Comparison of ENCODE assay signal across 8 cellular contexts in the genomic region with DNA sequence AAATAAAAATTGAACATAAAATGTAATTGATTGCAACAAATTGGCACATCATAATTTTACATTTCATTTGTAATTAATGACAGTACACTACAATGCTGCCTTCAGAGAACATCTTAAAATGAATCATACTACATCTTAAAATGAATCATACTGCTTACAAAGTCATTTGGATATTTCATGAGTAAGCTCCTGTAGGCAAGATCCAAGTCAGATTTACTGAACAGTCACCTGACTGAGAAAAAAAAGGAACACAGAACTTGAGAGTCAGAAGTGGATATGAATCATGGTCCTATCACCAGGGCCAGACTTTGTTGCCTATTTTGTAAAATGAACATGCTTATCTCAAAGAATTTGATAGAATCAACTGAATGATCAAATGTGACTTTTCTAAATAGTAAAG. TPM values are rescaled to one million over a fixed set of nuclear protein-coding genes. Genes with fewer than 3 reads are reported as not detected.
DNase-seq lines count a peak whose midpoint lies in the region; ATAC-seq and TF ChIP-seq lines count a peak whose summit lies in the region.

No MANE protein-coding gene starts in this region.

- no peak for ATAC-seq in CD4-positive, alpha-beta T cell (ENCODE audit: poor library complexity)
- peak; percentile 73 for ATAC-seq in GM21717 (IDR thresholded peaks at IDR 0.05; ENCODE audit: unreplicated experiment)

- no peak for DNase-seq in CD4-positive, alpha-beta T cell
- DNase-seq in NOMO-1 treated with DMSO at 0.1 percent for 48 hours (lab: John Stamatoyannopoulos, UW; ENCODE audit: unreplicated experiment) (peak; percentile 70), fibroblast of gingiva (ENCODE audit: low read depth) (peak; percentile 74), D341Med (ENCODE audit: low spot score) (no peak), NCI-H2029 treated with DMSO at 0.1 percent for 48 hours (lab: John Stamatoyannopoulos, UW) (no peak), NCI-H2029 (lab: John Stamatoyannopoulos, UW) (no peak)
- no peak for DNase-seq in activated CD4-positive, alpha-beta T cell treated with anti-CD3 and anti-CD28 coated beads for 48 hours

- peak overlapping the region; percentile 43 for H3K27ac Mint-ChIP-seq in CD4-positive, alpha-beta T cell

- no peak for TF ChIP-seq CTCF in CD4-positive, alpha-beta T cell (IDR thresholded peaks at IDR 0.05)

- H3K36me3 Mint-ChIP-seq in CD4-positive, alpha-beta T cell (ENCODE audit: low read depth), result peaks cover 75% of the 10 kb centered on the region

- no peaks in the 10 kb centered on the region for H3K27me3 ChIP-seq in CD4-positive, alpha-beta T cell (ENCODE audit: control insufficient read depth, insufficient read depth, low read length)

- CTCF ChIA-PET in CD4-positive, alpha-beta T cell (lab: Charles Lee), result no interaction called here

- POLR2A ChIA-PET in CD4-positive, alpha-beta T cell (lab: Charles Lee), result no interaction called here

- intact Hi-C loops in CD4-positive, alpha-beta T cell (cut with DNase I, micrococcal nuclease), result no loop called here

- H3K4me1 Mint-ChIP-seq in CD4-positive, alpha-beta T cell (ENCODE audit: low read depth), result peaks cover 13% of the 10 kb centered on the region

- no peak overlapping the region for H3K4me3 Mint-ChIP-seq in CD4-positive, alpha-beta T cell

- H3K9me3 Mint-ChIP-seq in CD4-positive, alpha-beta T cell, result no peaks in the 10 kb centered on the region

- H3K9me3 ChIP-seq in CD4-positive, alpha-beta T cell (ENCODE audit: control insufficient read depth, low read length), result no peaks in the 10 kb centered on the region

- no peaks in the 10 kb centered on the region for H3K27me3 Mint-ChIP-seq in CD4-positive, alpha-beta T cell

- no peak overlapping the region for H3K27ac ChIP-seq in CD4-positive, alpha-beta T cell (ENCODE audit: low read depth, low read length)

RNA-seq across cellular contexts. Expression of gene FBLN5, which starts 32.7 kb away (rescaled TPM):
- total RNA-seq in CD4-positive, alpha-beta T cell, result 1 to 10 TPM; 1.2 to 1.5 TPM

RNA-seq across cellular contexts. Expression of gene TRIP11, which starts 59.7 kb away (rescaled TPM):
- 10 to 100 TPM; 30.0 to 31.2 TPM for total RNA-seq in CD4-positive, alpha-beta T cell

Comparison
In these comparisons a context has a peak if more than half of its experiments do, and no peak if none do; other contexts are left out.
1. DNase-seq: peak in NOMO-1 treated with DMSO at 0.1 percent for 48 hours (single experiment) and fibroblast of gingiva (single experiment); none in CD4-positive, alpha-beta T cell (0 of 10), D341Med (single experiment), NCI-H2029 treated with DMSO at 0.1 percent for 48 hours (single experiment), activated CD4-positive, alpha-beta T cell treated with anti-CD3 and anti-CD28 coated beads for 48 hours (single experiment) and NCI-H2029 (single experiment).